In the genomic region with DNA sequence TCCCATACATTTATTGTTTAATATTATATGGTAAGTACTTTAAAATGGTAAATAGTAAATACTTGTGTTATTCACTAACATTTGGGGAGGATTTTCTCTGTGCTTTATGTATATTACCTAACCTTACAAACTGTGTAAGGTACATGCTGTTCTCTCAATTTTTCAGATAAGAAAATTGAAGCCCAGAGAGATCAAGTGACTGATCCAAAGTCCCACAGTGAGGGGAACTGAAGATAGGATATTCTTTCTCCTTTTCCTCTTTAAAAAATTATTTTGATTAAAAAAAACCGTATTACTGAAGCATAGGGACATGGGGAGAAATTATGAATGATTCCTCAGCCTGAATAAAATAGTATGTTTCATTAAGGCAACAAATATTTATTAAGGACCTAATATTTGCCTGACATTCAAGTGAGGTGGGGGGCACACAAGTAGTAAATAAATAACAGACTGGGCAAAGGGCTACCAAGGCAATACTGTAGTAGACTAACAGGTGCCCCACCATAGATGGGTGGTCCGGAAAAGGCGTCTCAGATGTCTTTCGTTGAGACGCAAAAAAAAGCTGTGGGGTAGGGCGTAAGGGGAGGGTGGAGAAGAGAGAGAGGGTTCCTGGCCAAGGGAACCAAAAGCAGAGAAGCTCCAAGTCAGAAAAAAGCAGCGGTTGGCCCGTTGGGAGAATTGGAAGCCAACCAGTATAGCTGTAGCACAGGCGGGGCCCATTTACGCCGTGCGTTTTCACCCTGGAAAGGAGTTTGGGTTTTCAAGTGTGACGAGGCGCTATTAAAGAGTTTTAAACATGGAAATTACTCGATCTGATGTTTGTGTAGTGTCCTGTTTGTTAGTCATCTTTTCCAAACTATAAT, we compare ENCODE assay signal across 8 cellular contexts. TPM values are rescaled to one million over a fixed set of nuclear protein-coding genes. Genes with fewer than 3 reads are reported as not detected.
DNase-seq lines count a peak whose midpoint lies in the region; ATAC-seq and FAIRE-seq lines count a peak whose summit lies in the region.

No MANE protein-coding gene starts in this region.

- H3K27me3 ChIP-seq in ACC112 (ENCODE audit: insufficient read depth, low read length) = no peaks in the 10 kb centered on the region

- H3K4me3 ChIP-seq in ACC112 (ENCODE audit: low read depth, low read length) = peak overlapping the region; percentile 85

- H3K4me3 Mint-ChIP-seq in stimulated activated naive CD8-positive, alpha-beta T cell treated with anti-CD3 and anti-CD28 coated beads, Interleukin-15, Interleukin-2, amounts not matched to agents 100 ng/mL and 50 ng/mL, for 24 hours = peak overlapping the region; percentile 98

- no peaks in the 10 kb centered on the region for H3K36me3 ChIP-seq in ACC112 (ENCODE audit: insufficient read depth, low read length)

- no peaks in the 10 kb centered on the region for H3K27me3 Mint-ChIP-seq in stimulated activated naive CD8-positive, alpha-beta T cell treated with anti-CD3 and anti-CD28 coated beads, Interleukin-15, Interleukin-2, amounts not matched to agents 100 ng/mL and 50 ng/mL, for 24 hours

- H3K27ac ChIP-seq in ACC112 (ENCODE audit: low read depth, low read length) (peak overlapping the region; percentile 89), epithelial cell of prostate (peak overlapping the region; percentile 97)

- H3K4me1 ChIP-seq in ACC112 (ENCODE audit: control insufficient read depth, insufficient read depth, low read length, unreplicated experiment) = peaks cover 13% of the 10 kb centered on the region

- H2AFZ ChIP-seq in ACC112 (ENCODE audit: low read length, unreplicated experiment) = peak overlapping the region; percentile 94

- FAIRE-seq in GM18507 (lab: Jason Lieb, UNC) = peak; percentile 59

- H3K36me3 Mint-ChIP-seq in stimulated activated naive CD8-positive, alpha-beta T cell treated with anti-CD3 and anti-CD28 coated beads, Interleukin-15, Interleukin-2, amounts not matched to agents 100 ng/mL and 50 ng/mL, for 24 hours (ENCODE audit: low read depth) = peaks cover 7% of the 10 kb centered on the region

- peaks cover 39% of the 10 kb centered on the region for H3K4me1 Mint-ChIP-seq in stimulated activated naive CD8-positive, alpha-beta T cell treated with anti-CD3 and anti-CD28 coated beads, Interleukin-15, Interleukin-2, amounts not matched to agents 100 ng/mL and 50 ng/mL, for 24 hours (ENCODE audit: low read depth)

- peaks cover 35% of the 10 kb centered on the region for H3K79me2 ChIP-seq in ACC112 (ENCODE audit: control insufficient read depth, insufficient read depth, low read length, unreplicated experiment)

- no peak for DNase-seq in GM18507 (ENCODE audit: extremely low spot score, insufficient read length, low read depth)
- peak; percentile 27 for DNase-seq in NCI-H226
- DNase-seq in activated CD8-positive, alpha-beta memory T cell treated with anti-CD3 and anti-CD28 coated beads for 24 hours = peak; percentile 73
- no peak for DNase-seq in epithelial cell of prostate (ENCODE audit: low read depth, low spot score)
- DNase-seq in mucosa of gallbladder (ENCODE audit: low spot score) = peak; percentile 24

- no peaks in the 10 kb centered on the region for H3K9me3 Mint-ChIP-seq in stimulated activated naive CD8-positive, alpha-beta T cell treated with anti-CD3 and anti-CD28 coated beads, Interleukin-15, Interleukin-2, amounts not matched to agents 100 ng/mL and 50 ng/mL, for 24 hours

- no peak for ATAC-seq in GM18870 (IDR thresholded peaks at IDR 0.05; ENCODE audit: unreplicated experiment)

- peak overlapping the region; percentile 97 for H3K27ac Mint-ChIP-seq in stimulated activated naive CD8-positive, alpha-beta T cell treated with anti-CD3 and anti-CD28 coated beads, Interleukin-15, Interleukin-2, amounts not matched to agents 100 ng/mL and 50 ng/mL, for 24 hours

RNA-seq across cellular contexts. Expression of gene AGO3, which starts 0.9 kb away (rescaled TPM):
- total RNA-seq in mucosa of gallbladder = 23.8 TPM

RNA-seq across cellular contexts. Expression of gene AGO1, which starts 47.0 kb away (rescaled TPM):
- 29.8 TPM for total RNA-seq in mucosa of gallbladder

Comparison
In these comparisons a context has a peak if more than half of its experiments do, and no peak if none do; other contexts are left out.
1. DNase-seq: peak in NCI-H226 (single experiment), activated CD8-positive, alpha-beta memory T cell treated with anti-CD3 and anti-CD28 coated beads for 24 hours (single experiment) and mucosa of gallbladder (single experiment); none in GM18507 (single experiment) and epithelial cell of prostate (single experiment).